12 cellular contexts compared by ENCODE assay signal in genomic region chr12:16112626-16113560, GRCh38.
A peak's percentile ranks its signal among the peaks of the same experiment; 100 is the strongest.
DNase-seq lines count a peak whose midpoint lies in the region; ATAC-seq and TF ChIP-seq lines count a peak whose summit lies in the region.
"Had no signal": no experiment of that assay in that cellular context is flagged by ENCODE, and none has a peak within 500 bp of the region (broad histone marks: within the 10 kb centered on the region; RNA-seq: fewer than 3 reads in every experiment).

No MANE protein-coding gene starts in this region.

- ATAC-seq in HG03565 (IDR thresholded peaks at IDR 0.05; ENCODE audit: unreplicated experiment) = no peak
- no peak for ATAC-seq in GM21825 (IDR thresholded peaks at IDR 0.05; ENCODE audit: unreplicated experiment)
- no peak for ATAC-seq in GM21528 (IDR thresholded peaks at IDR 0.05; ENCODE audit: low FRiP score, unreplicated experiment)
- ATAC-seq: activated T-helper 17 cell treated with anti-CD3 and anti-CD28 coated beads, Interleukin-2, amount 50 U/mL, for 72 hours; foreskin keratinocyte had no signal

- no peaks in the 10 kb centered on the region for H3K36me3 Mint-ChIP-seq in progenitor cell of endocrine pancreas (ENCODE audit: insufficient read depth)

- DNase-seq in DMS53 (lab: John Stamatoyannopoulos, UW) = peak; percentile 19
- no peak for DNase-seq in DMS53 treated with DMSO at 0.1 percent for 48 hours (lab: John Stamatoyannopoulos, UW; ENCODE audit: unreplicated experiment)
- DNase-seq in NCI-H2107 (lab: John Stamatoyannopoulos, UW) = peak; percentile 61
- DNase-seq in ecto neural progenitor cell (ENCODE audit: low spot score) = peak; percentile 63
- no peak for DNase-seq in progenitor cell of endocrine pancreas (ENCODE audit: low spot score, unreplicated experiment)
- DNase-seq: activated CD4-positive, CD25-positive, alpha-beta regulatory T cell treated with anti-CD3 and anti-CD28 coated beads, Interleukin-2, amount 50 U/mL, for 72 hours; caudate nucleus; foreskin keratinocyte had no signal

- no peaks in the 10 kb centered on the region for H3K27me3 Mint-ChIP-seq in progenitor cell of endocrine pancreas

- no peak overlapping the region for H3K4me3 Mint-ChIP-seq in progenitor cell of endocrine pancreas (ENCODE audit: low read depth)
- H3K4me3 Mint-ChIP-seq: activated T-helper 17 cell treated with anti-CD3 and anti-CD28 coated beads, Interleukin-2, amount 50 U/mL, for 72 hours had no signal

- peaks cover 8% of the 10 kb centered on the region for H3K4me1 Mint-ChIP-seq in progenitor cell of endocrine pancreas (ENCODE audit: low read depth)
- H3K4me1 Mint-ChIP-seq: activated T-helper 17 cell treated with anti-CD3 and anti-CD28 coated beads, Interleukin-2, amount 50 U/mL, for 72 hours had no signal

- TF ChIP-seq CTCF in progenitor cell of endocrine pancreas (IDR thresholded peaks at IDR 0.05; ENCODE audit: unreplicated experiment) = peak; percentile 31

- H3K9me3 Mint-ChIP-seq in progenitor cell of endocrine pancreas (ENCODE audit: low read depth) = no peaks in the 10 kb centered on the region

- H3K27ac Mint-ChIP-seq in progenitor cell of endocrine pancreas = no peak overlapping the region
- H3K27ac Mint-ChIP-seq: activated T-helper 17 cell treated with anti-CD3 and anti-CD28 coated beads, Interleukin-2, amount 50 U/mL, for 72 hours had no signal

Comparison
In these comparisons a context has a peak if more than half of its experiments do, and no peak if none do; other contexts are left out.
1. DNase-seq: peak in DMS53 (single experiment), NCI-H2107 (single experiment) and ecto neural progenitor cell (single experiment); none in DMS53 treated with DMSO at 0.1 percent for 48 hours (single experiment) and progenitor cell of endocrine pancreas (single experiment).